ENCODE assay signal across 9 cellular contexts in genomic region chr18:77478619-77479018, GRCh38.
DNase-seq lines count a peak whose midpoint lies in the region; ATAC-seq and TF ChIP-seq lines count a peak whose summit lies in the region.
"Had no signal": no experiment of that assay in that cellular context is flagged by ENCODE, and none has a peak within 500 bp of the region (broad histone marks: within the 10 kb centered on the region; RNA-seq: fewer than 3 reads in every experiment).

No MANE protein-coding gene starts in this region.

- H3K9me3 ChIP-seq in right cardiac atrium (ENCODE audit: control insufficient read depth, low read length) (no peaks in the 10 kb centered on the region), upper lobe of right lung (no peaks in the 10 kb centered on the region), ascending aorta (no peaks in the 10 kb centered on the region)

- TF ChIP-seq CTCF in upper lobe of right lung (IDR thresholded peaks at IDR 0.05) (peak; percentile 17), ascending aorta (IDR thresholded peaks at IDR 0.05) (no peak)

- WGBS in right cardiac atrium: 24% methylated on average over 6 of the region's 6 CpGs

- H3K36me3 ChIP-seq in upper lobe of right lung: no peaks in the 10 kb centered on the region
- H3K36me3 ChIP-seq in ascending aorta: no peaks in the 10 kb centered on the region

- DNase-seq in NCI-H345 (lab: John Stamatoyannopoulos, UW) (peak; percentile 24), NCI-H345 treated with DMSO at 0.1 percent for 48 hours (lab: John Stamatoyannopoulos, UW; ENCODE audit: unreplicated experiment) (no peak), SHP77 (lab: John Stamatoyannopoulos, UW) (peak; percentile 39 to 51), right cardiac atrium (peak in 2 of 3 donors; percentile 54 to 64), upper lobe of right lung (no peak), ascending aorta (ENCODE audit: low spot score in 2 of 2) (no peak)
- DNase-seq: kidney glomerular epithelial cell had no signal

- H3K4me1 ChIP-seq in right cardiac atrium (ENCODE audit: control insufficient read depth, insufficient read depth, low read length) (no peaks in the 10 kb centered on the region), upper lobe of right lung (no peaks in the 10 kb centered on the region), ascending aorta (no peaks in the 10 kb centered on the region)

- H3K4me3 ChIP-seq in right cardiac atrium (ENCODE audit: low read length) (no peak overlapping the region), upper lobe of right lung (no peak overlapping the region), ascending aorta (no peak overlapping the region)

- intact Hi-C loops in right cardiac atrium (cut with DNase I): no loop called here
- intact Hi-C loops in upper lobe of right lung (cut with DNase I): no loop called here
- intact Hi-C loops in ascending aorta (cut with DNase I): no loop called here

- no peak overlapping the region for H3K27ac ChIP-seq in right cardiac atrium (ENCODE audit: low read length)
- H3K27ac ChIP-seq in upper lobe of right lung: no peak overlapping the region
- no peak overlapping the region for H3K27ac ChIP-seq in ascending aorta

- ATAC-seq in right cardiac atrium (peak; percentile 88 to 93), upper lobe of right lung (peak; percentile 88), GM21381 (IDR thresholded peaks at IDR 0.05; ENCODE audit: unreplicated experiment) (no peak), GM21576 (IDR thresholded peaks at IDR 0.05; ENCODE audit: unreplicated experiment) (no peak)

- H3K27me3 ChIP-seq in right cardiac atrium (ENCODE audit: control insufficient read depth, insufficient read depth): no peaks in the 10 kb centered on the region
- no peaks in the 10 kb centered on the region for H3K27me3 ChIP-seq in upper lobe of right lung
- H3K27me3 ChIP-seq in ascending aorta: no peaks in the 10 kb centered on the region

Comparison
In these comparisons a context has a peak if more than half of its experiments do, and no peak if none do; other contexts are left out.
1. DNase-seq: peak in NCI-H345 (single experiment), SHP77 (2 of 2) and right cardiac atrium (2 of 3); none in NCI-H345 treated with DMSO at 0.1 percent for 48 hours (single experiment), upper lobe of right lung (single experiment) and ascending aorta (0 of 2).
2. ATAC-seq: peak in right cardiac atrium (2 of 2) and upper lobe of right lung (single experiment); none in GM21381 (single experiment) and GM21576 (single experiment).